In the genomic region with DNA sequence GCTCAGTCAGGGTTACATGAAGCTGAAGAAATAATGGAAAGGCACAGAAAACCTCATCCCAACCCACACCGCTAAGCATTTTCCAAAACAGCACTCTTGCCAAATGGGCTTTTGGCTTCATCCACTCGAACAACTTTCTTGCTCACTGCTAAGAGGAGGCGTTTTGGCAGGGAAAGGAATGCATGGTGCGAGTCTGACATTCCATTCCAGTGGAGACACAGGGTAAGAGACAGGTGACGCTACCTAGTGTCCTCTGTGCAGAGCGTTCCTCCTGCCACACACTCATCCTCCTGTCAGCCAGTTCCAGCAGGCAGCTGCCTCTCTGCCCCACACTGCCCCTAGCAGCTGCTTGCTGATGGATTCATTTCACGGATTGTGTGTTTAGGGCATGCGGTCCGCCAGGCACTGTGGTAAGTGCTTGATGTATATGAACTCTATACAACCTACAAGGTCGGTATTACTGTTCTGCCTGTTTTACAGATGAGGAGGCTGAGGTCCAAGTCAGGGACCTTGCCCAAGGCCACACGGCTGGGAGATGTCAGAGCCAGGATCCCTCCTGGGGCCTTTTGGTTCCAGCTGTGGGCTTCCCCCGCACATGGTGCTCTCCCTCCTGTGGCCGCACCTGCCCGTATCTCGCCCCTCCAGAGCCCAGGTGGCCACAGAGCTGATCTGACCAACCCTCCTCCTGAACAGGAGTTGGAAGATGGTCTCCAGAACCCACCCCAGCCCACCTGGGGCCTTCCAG, we compare ENCODE assay signal across 11 cellular contexts. TPM values are rescaled to one million over a fixed set of nuclear protein-coding genes. Genes with fewer than 3 reads are reported as not detected.
A peak's percentile ranks its signal among the peaks of the same experiment; 100 is the strongest.
DNase-seq lines count a peak whose midpoint lies in the region; ATAC-seq and TF ChIP-seq lines count a peak whose summit lies in the region.
"Had no signal": no experiment of that assay in that cellular context is flagged by ENCODE, and none has a peak within 500 bp of the region (broad histone marks: within the 10 kb centered on the region; RNA-seq: fewer than 3 reads in every experiment).

No MANE protein-coding gene starts in this region.

- no peaks in the 10 kb centered on the region for H3K4me1 ChIP-seq in mesendoderm (ENCODE audit: control insufficient read depth, low read depth, low read length)

- H3K36me3 Mint-ChIP-seq in activated T-helper 2 cell treated with anti-CD3 and anti-CD28 coated beads, Interferon-gamma antibody, Interleukin-2, Interleukin-4, amounts not matched to agents 10 μg/mL and 5 μg/mL and 100 μg/mL, durations not matched to agents 14 hours and 24 hours and 36 hours (ENCODE audit: low read depth) = no peaks in the 10 kb centered on the region
- H3K36me3 Mint-ChIP-seq: stimulated activated memory B cell treated with anti-CD40 and anti-IgM and Interleukin-4, amounts not matched to agents 10 μg/mL and 1 μg/mL and 100 μg/mL, for 72 hours had no signal

- ATAC-seq in HG02798 (IDR thresholded peaks at IDR 0.05; ENCODE audit: poor library complexity, unreplicated experiment) = no peak
- ATAC-seq: stimulated activated memory B cell treated with anti-CD40 and anti-IgM and Interleukin-4, amounts not matched to agents 10 μg/mL and 1 μg/mL and 100 μg/mL, for 72 hours had no signal

- H3K4me3 ChIP-seq in AG04449 (ENCODE audit: low read depth, low read length) = no peak overlapping the region
- no peak overlapping the region for H3K4me3 ChIP-seq in MG63
- no peak overlapping the region for H3K4me3 ChIP-seq in cardiac fibroblast (replicated peaks in 1 of 2; ENCODE audit: low read depth in 2 of 2, low read length in 2 of 2)
- H3K4me3 ChIP-seq in mesendoderm (ENCODE audit: low read length) = no peak overlapping the region

- H4K8ac ChIP-seq in mesendoderm (ENCODE audit: low read depth, low read length) = no peak overlapping the region

- no peak overlapping the region for H3K9ac ChIP-seq in mesendoderm (ENCODE audit: low read length)
- H3K9ac ChIP-seq: KMS-11 had no signal

- no CpG with 5 or more reads among the region's 15 CpGs for WGBS in mesendoderm (ENCODE audit: extremely low coverage, insufficient coverage, low lambda C conversion rate)

- no peaks in the 10 kb centered on the region for H3K9me3 ChIP-seq in MG63

- POLR2A ChIA-PET in AG04449 (lab: Yijun Ruan, JAX) = no interaction called here

- H3K23ac ChIP-seq in mesendoderm (ENCODE audit: low read length) = no peak overlapping the region

- H2BK120ac ChIP-seq in mesendoderm (ENCODE audit: low read depth, low read length) = no peak overlapping the region

- H3K4me3 Mint-ChIP-seq in activated T-helper 2 cell treated with anti-CD3 and anti-CD28 coated beads, Interferon-gamma antibody, Interleukin-2, Interleukin-4, amounts not matched to agents 10 μg/mL and 5 μg/mL and 100 μg/mL, durations not matched to agents 14 hours and 24 hours and 36 hours (ENCODE audit: low read depth) = no peak overlapping the region
- H3K4me3 Mint-ChIP-seq: central memory CD8-positive, alpha-beta T cell; stimulated activated memory B cell treated with anti-CD40 and anti-IgM and Interleukin-4, amounts not matched to agents 10 μg/mL and 1 μg/mL and 100 μg/mL, for 72 hours had no signal

- CTCF ChIA-PET in AG04449 (lab: Yijun Ruan, JAX) = interaction anchor here (1.0 to 1.7 kb wide), 3 partner anchors 9 to 28 kb away, joined by 3 to 8 read pairs (median 4); no protein-coding TSS in a partner anchor

- H3K27me3 Mint-ChIP-seq in activated T-helper 2 cell treated with anti-CD3 and anti-CD28 coated beads, Interferon-gamma antibody, Interleukin-2, Interleukin-4, amounts not matched to agents 10 μg/mL and 5 μg/mL and 100 μg/mL, durations not matched to agents 14 hours and 24 hours and 36 hours (ENCODE audit: low read depth) = no peaks in the 10 kb centered on the region

- no peak overlapping the region for H2BK15ac ChIP-seq in mesendoderm (replicated peaks; ENCODE audit: low read depth)

- H3K9me3 Mint-ChIP-seq in activated T-helper 2 cell treated with anti-CD3 and anti-CD28 coated beads, Interferon-gamma antibody, Interleukin-2, Interleukin-4, amounts not matched to agents 10 μg/mL and 5 μg/mL and 100 μg/mL, durations not matched to agents 14 hours and 24 hours and 36 hours = no peaks in the 10 kb centered on the region
- H3K9me3 Mint-ChIP-seq: central memory CD8-positive, alpha-beta T cell; stimulated activated memory B cell treated with anti-CD40 and anti-IgM and Interleukin-4, amounts not matched to agents 10 μg/mL and 1 μg/mL and 100 μg/mL, for 72 hours had no signal

- DNase-seq in AG04449 (ENCODE audit: low read depth, low spot score) (peak; percentile 52), MG63 (peak; percentile 94), cardiac fibroblast (ENCODE audit: low read depth in 2 of 2) (peak; percentile 54 to 57), mesendoderm (peak; percentile 73), HUDEP-2 (lab: John Stamatoyannopoulos, UW; ENCODE audit: unreplicated experiment in 76 of 76) (no peak), HCEC 1CT (no peak)
- no peak for DNase-seq in activated T-helper 2 cell treated with anti-CD3 and anti-CD28 coated beads, Interferon-gamma antibody, Interleukin-2, Interleukin-4, amounts not matched to agents 10 μg/mL and 5 μg/mL and 100 μg/mL, durations not matched to agents 14 hours and 24 hours and 36 hours (ENCODE audit: low spot score)

- H3K4me1 Mint-ChIP-seq in activated T-helper 2 cell treated with anti-CD3 and anti-CD28 coated beads, Interferon-gamma antibody, Interleukin-2, Interleukin-4, amounts not matched to agents 10 μg/mL and 5 μg/mL and 100 μg/mL, durations not matched to agents 14 hours and 24 hours and 36 hours (ENCODE audit: low read depth) = no peaks in the 10 kb centered on the region
- H3K4me1 Mint-ChIP-seq: central memory CD8-positive, alpha-beta T cell; stimulated activated memory B cell treated with anti-CD40 and anti-IgM and Interleukin-4, amounts not matched to agents 10 μg/mL and 1 μg/mL and 100 μg/mL, for 72 hours had no signal

- no peak overlapping the region for H3K27ac ChIP-seq in mesendoderm (ENCODE audit: low read depth, low read length)
- H3K27ac ChIP-seq: KMS-11 had no signal

- no peak overlapping the region for H3K4ac ChIP-seq in mesendoderm (ENCODE audit: low read depth, low read length)

- H2AK5ac ChIP-seq in mesendoderm (ENCODE audit: low read length) = no peak overlapping the region

- H4K5ac ChIP-seq in mesendoderm (ENCODE audit: low read length) = no peak overlapping the region

- TF ChIP-seq CTCF in AG04449 (IDR thresholded peaks at IDR 0.05; ENCODE audit: insufficient read depth, low read length, missing control alignments) (peak; percentile 9), cardiac fibroblast (IDR thresholded peaks at IDR 0.05; ENCODE audit: low read depth, low read length) (no peak)

- H3K27me3 ChIP-seq in MG63 (no peaks in the 10 kb centered on the region), mesendoderm (ENCODE audit: insufficient read depth, low read length, poor library complexity) (no peaks in the 10 kb centered on the region)

- no peak overlapping the region for H2BK5ac ChIP-seq in mesendoderm (ENCODE audit: low read length)

- H3K36me3 ChIP-seq in MG63 (no peaks in the 10 kb centered on the region), mesendoderm (ENCODE audit: control insufficient read depth, insufficient read depth, low read length) (no peaks in the 10 kb centered on the region)

- no peaks in the 10 kb centered on the region for H3K79me2 ChIP-seq in mesendoderm (ENCODE audit: control insufficient read depth, insufficient read depth, low read length)

- no peaks in the 10 kb centered on the region for H3K79me1 ChIP-seq in mesendoderm (ENCODE audit: low read length)

- H3K18ac ChIP-seq in mesendoderm (ENCODE audit: low read length) = no peak overlapping the region

- no peak overlapping the region for H3K4me2 ChIP-seq in mesendoderm (ENCODE audit: low read length)
- H3K4me2 ChIP-seq: KMS-11 had no signal

- no peak overlapping the region for H3K56ac ChIP-seq in mesendoderm (ENCODE audit: low read length)

- no peak overlapping the region for H3K27ac Mint-ChIP-seq in activated T-helper 2 cell treated with anti-CD3 and anti-CD28 coated beads, Interferon-gamma antibody, Interleukin-2, Interleukin-4, amounts not matched to agents 10 μg/mL and 5 μg/mL and 100 μg/mL, durations not matched to agents 14 hours and 24 hours and 36 hours
- H3K27ac Mint-ChIP-seq: stimulated activated memory B cell treated with anti-CD40 and anti-IgM and Interleukin-4, amounts not matched to agents 10 μg/mL and 1 μg/mL and 100 μg/mL, for 72 hours had no signal

- intact Hi-C loops in activated T-helper 2 cell treated with anti-CD3 and anti-CD28 coated beads, Interferon-gamma antibody, Interleukin-2, Interleukin-4, amounts not matched to agents 10 μg/mL and 5 μg/mL and 100 μg/mL, durations not matched to agents 14 hours and 24 hours and 36 hours (cut with micrococcal nuclease) = no loop called here

RNA-seq across cellular contexts. Expression of gene BACE2, which starts 25.7 kb away (rescaled TPM):
- 211 and 220 TPM in 2 replicates for total RNA-seq in MG63 (2014; rRNA removed; shearing (Covaris generic); ENCODE audit: low replicate concordance)
- 20.9 TPM for polyA plus RNA-seq in mesendoderm (2013, experiment 1 of 2)
- polyA plus RNA-seq in mesendoderm (2013, experiment 2 of 2) = 20.0 TPM
- total RNA-seq in activated T-helper 2 cell treated with anti-CD3 and anti-CD28 coated beads, Interferon-gamma antibody, Interleukin-2, Interleukin-4, amounts not matched to agents 10 μg/mL and 5 μg/mL and 100 μg/mL, durations not matched to agents 14 hours and 24 hours and 36 hours = 2.2 and 2.6 TPM in 2 replicates

Comparison
In these comparisons a context has a peak if more than half of its experiments do, and no peak if none do; other contexts are left out.
1. DNase-seq: peak in AG04449 (single experiment), MG63 (single experiment), cardiac fibroblast (2 of 2) and mesendoderm (single experiment); none in activated T-helper 2 cell treated with anti-CD3 and anti-CD28 coated beads, Interferon-gamma antibody, Interleukin-2, Interleukin-4, amounts not matched to agents 10 μg/mL and 5 μg/mL and 100 μg/mL, durations not matched to agents 14 hours and 24 hours and 36 hours (single experiment), HUDEP-2 (0 of 76) and HCEC 1CT (single experiment).
2. RNA of gene BACE2, which starts 25.7 kb away (total RNA-seq): 211 to 220 TPM in MG63; 2.2 to 2.6 TPM in activated T-helper 2 cell treated with anti-CD3 and anti-CD28 coated beads, Interferon-gamma antibody, Interleukin-2, Interleukin-4, amounts not matched to agents 10 μg/mL and 5 μg/mL and 100 μg/mL, durations not matched to agents 14 hours and 24 hours and 36 hours; every median in the first group is over 10 times any median in the second.